9 cellular contexts compared by ENCODE assay signal in genomic region chr19:35879770-35880317, GRCh38. TPM values are rescaled to one million over a fixed set of nuclear protein-coding genes. Genes with fewer than 3 reads are reported as not detected.
DNase-seq lines count a peak whose midpoint lies in the region; ATAC-seq and TF ChIP-seq lines count a peak whose summit lies in the region.
"Had no signal": no experiment of that assay in that cellular context is flagged by ENCODE, and none has a peak within 500 bp of the region (broad histone marks: within the 10 kb centered on the region; RNA-seq: fewer than 3 reads in every experiment).

No MANE protein-coding gene starts in this region.

- no peaks in the 10 kb centered on the region for H3K4me1 ChIP-seq in ascending aorta

- intact Hi-C loops in ascending aorta (cut with DNase I) = no loop called here
- intact Hi-C loops in left ventricle myocardium superior (cut with micrococcal nuclease) = no loop called here

- no peak overlapping the region for H3K27ac ChIP-seq in ascending aorta

- H3K36me3 ChIP-seq in ascending aorta = peaks cover 0 to 8% of the 10 kb centered on the region in 2 donors

- peak; percentile 12 for DNase-seq in DMS153 treated with DMSO at 0.1 percent for 48 hours (lab: John Stamatoyannopoulos, UW; ENCODE audit: unreplicated experiment)
- peak; percentile 58 for DNase-seq in LNCaP clone FGC (ENCODE audit: low read depth)
- DNase-seq in T-helper 9 cell = peak; percentile 69
- peak; percentile 64 to 89 for DNase-seq in ascending aorta (ENCODE audit: low spot score in 2 of 2)
- DNase-seq in left ventricle myocardium superior = peak; percentile 96
- DNase-seq in retina = peak; percentile 88

- TF ChIP-seq CTCF in LNCaP clone FGC (IDR thresholded peaks at IDR 0.05; ENCODE audit: control insufficient read depth, extremely low read depth, insufficient read depth) (no peak), ascending aorta (IDR thresholded peaks at IDR 0.05) (no peak)

- ATAC-seq in left ventricle myocardium superior (peak; percentile 98), HG02852 (IDR thresholded peaks at IDR 0.05; ENCODE audit: unreplicated experiment) (no peak), GM21447 (IDR thresholded peaks at IDR 0.05; ENCODE audit: unreplicated experiment) (no peak)

- H3K4me3 ChIP-seq in LNCaP clone FGC (ENCODE audit: low read depth, low read length) (no peak overlapping the region), ascending aorta (no peak overlapping the region)

- no peaks in the 10 kb centered on the region for H3K9me3 ChIP-seq in ascending aorta

- no peaks in the 10 kb centered on the region for H3K27me3 ChIP-seq in ascending aorta

RNA-seq across cellular contexts. Expression of gene APLP1, which starts 11.5 kb away (rescaled TPM):
- total RNA-seq in ascending aorta (0.21 TPM), left ventricle myocardium superior (25.7 TPM)

RNA-seq across cellular contexts. Expression of gene NFKBID, which starts 20.5 kb away (rescaled TPM):
- total RNA-seq in ascending aorta (3.7 TPM), left ventricle myocardium superior (3.8 TPM)

RNA-seq across cellular contexts. Expression of gene HCST, which starts 22.5 kb away (rescaled TPM):
- total RNA-seq in ascending aorta (not detected), left ventricle myocardium superior (7.1 TPM)

RNA-seq across cellular contexts. Expression of gene KIRREL2, which starts 23.1 kb away (rescaled TPM):
- total RNA-seq in ascending aorta = not detected
- 0.12 TPM for total RNA-seq in left ventricle myocardium superior
- total RNA-seq: urinary bladder had no signal

RNA-seq across cellular contexts. Expression of gene NPHS1, which starts 27.5 kb away (rescaled TPM):
- not detected for total RNA-seq in ascending aorta
- total RNA-seq in left ventricle myocardium superior = not detected

Comparison
In these comparisons a context has a peak if more than half of its experiments do, and no peak if none do; other contexts are left out.
1. DNase-seq: peak in every context shown above with its lines; median percentile 96 in left ventricle myocardium superior; 88 in retina; 76 in ascending aorta; 69 in T-helper 9 cell; 58 in LNCaP clone FGC; 12 in DMS153 treated with DMSO at 0.1 percent for 48 hours.
2. RNA of gene APLP1, which starts 11.5 kb away (total RNA-seq): 25.7 TPM in left ventricle myocardium superior (single experiment); 0.21 TPM in ascending aorta (single experiment); every median in the first group is over 10 times any median in the second.